1 cellular context compared by ENCODE assay signal in the genomic region with DNA sequence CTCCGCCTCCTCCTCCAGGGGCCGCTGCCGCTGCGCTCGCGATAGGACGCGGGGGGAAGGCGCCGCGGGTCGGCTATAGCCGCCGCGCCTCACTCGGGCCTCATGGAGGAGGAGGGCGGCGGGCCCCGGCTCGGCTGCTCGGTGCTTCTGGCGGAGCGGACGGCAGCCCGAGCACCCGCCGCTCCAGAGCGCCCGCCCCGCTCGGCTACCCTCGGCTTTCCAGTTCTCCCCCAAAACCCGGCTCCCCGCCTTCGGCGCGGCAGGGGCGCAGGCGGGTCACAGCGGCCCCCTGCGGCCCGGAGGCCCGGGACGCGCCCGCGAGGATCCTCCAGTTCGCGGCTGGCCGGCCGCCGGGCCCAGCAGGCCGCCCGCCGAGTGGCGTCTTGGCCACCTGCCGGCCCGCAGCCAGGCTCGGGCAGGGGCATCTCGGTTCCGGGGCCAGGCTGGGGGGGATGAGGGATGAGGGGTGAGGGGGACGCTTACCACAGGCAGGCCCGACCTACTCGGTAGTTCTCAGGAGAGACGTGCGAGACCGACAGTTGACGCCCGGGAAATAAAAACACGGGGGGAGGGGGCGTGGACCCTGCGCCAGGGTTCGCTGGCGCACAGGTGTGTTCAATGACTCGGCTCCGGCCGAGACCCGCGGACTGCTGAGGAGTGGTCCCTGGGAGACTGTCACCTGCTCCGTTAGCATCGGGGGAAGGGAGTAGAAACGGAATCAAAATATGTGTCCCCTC.
TF ChIP-seq lines count a peak whose summit lies in the region.

A gene with protein sequence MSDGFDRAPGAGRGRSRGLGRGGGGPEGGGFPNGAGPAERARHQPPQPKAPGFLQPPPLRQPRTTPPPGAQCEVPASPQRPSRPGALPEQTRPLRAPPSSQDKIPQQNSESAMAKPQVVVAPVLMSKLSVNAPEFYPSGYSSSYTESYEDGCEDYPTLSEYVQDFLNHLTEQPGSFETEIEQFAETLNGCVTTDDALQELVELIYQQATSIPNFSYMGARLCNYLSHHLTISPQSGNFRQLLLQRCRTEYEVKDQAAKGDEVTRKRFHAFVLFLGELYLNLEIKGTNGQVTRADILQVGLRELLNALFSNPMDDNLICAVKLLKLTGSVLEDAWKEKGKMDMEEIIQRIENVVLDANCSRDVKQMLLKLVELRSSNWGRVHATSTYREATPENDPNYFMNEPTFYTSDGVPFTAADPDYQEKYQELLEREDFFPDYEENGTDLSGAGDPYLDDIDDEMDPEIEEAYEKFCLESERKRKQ (minus strand): TSS at position 221 of the 737 bp plus-strand sequence. CDS start 231 bp downstream, outside the sequence.

TF ChIP-seq in WTC11, 78 proteins besides CTCF, POLR2A, EP300 and RAD21 (continued from another document):
- TF ChIP-seq, protein P1, sequence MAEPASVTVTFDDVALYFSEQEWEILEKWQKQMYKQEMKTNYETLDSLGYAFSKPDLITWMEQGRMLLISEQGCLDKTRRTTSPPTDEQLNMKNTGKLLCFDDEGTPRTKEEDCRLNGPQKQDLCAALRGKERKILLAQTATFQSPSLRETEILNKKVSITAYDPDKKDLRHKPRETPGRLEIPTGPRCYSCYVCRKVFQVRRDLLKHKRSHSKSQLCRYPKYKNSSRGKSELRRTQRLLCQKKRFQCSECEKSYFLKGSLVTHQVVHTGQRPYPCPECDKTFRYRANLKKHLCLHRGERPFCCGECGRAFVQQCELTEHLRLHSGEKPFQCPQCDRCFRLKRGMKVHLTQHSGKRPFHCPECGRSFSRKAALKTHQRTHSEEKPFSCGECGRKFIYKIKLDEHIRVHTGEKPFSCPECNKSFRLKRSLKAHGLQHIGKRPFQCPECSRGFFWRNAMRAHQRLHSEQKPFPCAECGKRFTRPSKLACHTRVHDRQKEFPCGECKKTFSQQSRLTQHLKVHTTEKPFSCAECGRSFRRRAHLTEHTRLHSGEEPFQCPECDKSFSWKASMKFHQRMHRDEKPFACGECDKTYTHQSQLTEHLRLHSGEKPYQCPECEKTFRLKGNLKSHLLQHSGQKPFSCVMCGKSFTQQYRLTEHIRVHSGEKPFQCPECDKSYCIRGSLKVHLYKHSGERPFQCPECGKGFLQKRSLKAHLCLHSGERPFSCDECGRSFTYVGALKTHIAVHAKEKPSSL (CRISPR knock-in tag; conservative IDR thresholded peaks at IDR 0.05), result no peak
- TF ChIP-seq, protein P2, sequence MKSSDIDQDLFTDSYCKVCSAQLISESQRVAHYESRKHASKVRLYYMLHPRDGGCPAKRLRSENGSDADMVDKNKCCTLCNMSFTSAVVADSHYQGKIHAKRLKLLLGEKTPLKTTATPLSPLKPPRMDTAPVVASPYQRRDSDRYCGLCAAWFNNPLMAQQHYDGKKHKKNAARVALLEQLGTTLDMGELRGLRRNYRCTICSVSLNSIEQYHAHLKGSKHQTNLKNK (CRISPR knock-in tag; IDR thresholded peaks at IDR 0.05), result no peak
